1 cellular context compared by ENCODE assay signal in the genomic region with DNA sequence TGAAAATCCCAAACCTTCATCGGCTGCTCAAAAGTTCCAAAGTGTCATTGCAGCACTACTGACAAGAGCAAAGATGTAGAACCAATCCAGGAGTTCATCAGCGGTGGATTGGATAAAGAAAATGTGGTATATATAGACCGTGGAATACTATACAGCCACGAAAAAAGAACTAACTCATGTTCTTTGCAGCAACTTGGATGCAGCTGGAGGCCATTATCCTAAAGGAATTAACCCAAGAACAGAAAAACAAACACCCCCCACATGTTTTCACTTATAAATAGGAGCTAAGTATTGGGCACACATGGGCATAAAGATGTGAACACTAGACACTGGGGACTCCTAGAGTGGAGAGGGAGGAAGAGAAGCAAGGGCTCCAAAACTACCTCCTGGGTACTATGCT.
TF ChIP-seq lines count a peak whose summit lies in the region.

No MANE protein-coding gene starts in this region.

TF ChIP-seq in HEK293, 187 proteins besides CTCF, POLR2A, EP300 and RAD21 (continued from another document):
- no peak for TF ChIP-seq PATZ1 (tag by site-specific recombination; IDR thresholded peaks at IDR 0.05)
